Comparison of ENCODE assay signal across 1 cellular context in the genomic region with DNA sequence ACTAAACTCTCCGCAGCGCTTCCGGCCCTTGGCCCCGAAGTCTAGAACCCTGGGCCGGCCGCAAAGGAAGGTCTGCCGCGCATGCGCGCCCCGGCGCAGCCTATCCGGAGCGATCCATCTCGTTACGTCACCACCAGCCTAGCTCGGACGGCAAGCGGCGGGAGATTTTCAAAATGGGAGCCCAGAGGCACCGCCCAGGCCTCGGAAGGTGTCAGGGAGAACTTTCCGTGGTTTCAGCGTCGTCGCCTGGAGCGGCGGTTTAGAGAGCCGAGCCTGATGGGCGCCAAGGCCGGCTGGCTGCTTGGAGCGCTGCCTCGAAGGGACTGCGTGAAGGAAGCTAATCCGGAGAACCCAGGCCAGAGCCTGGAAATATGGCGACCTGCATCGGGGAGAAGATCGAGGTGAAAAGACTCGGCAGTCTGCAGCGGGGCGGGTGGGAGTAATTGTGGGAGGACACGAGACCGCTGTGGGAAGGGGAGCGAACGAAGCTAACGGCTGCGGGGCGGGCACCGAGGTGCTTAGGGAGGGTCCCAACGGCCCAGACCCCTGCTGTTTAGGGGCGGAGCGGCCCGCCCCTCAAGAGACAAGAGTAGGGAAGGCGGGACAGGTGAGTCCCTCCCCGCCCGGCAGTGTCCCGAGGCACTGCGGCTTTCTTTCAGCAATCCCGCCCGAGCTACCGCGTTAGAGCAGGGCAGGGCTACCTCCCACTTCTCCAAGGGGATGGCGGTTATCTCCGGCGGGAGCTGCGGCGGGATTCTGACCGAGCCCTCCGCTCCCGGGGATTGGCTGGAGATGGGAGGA.
TF ChIP-seq lines count a peak whose summit lies in the region.

Gene PLK4 (plus strand): TSS at position 130 of the 801 bp plus-strand sequence. CDS start 242 bp downstream, at position 372.

TF ChIP-seq in K562, 482 proteins besides CTCF, POLR2A, EP300 and RAD21 (continued from another document and continues in another):
- TF ChIP-seq ZBTB33 (CRISPR knock-in tag; IDR thresholded peaks at IDR 0.05): peak; percentile 12; the same call in 1 of the 2 replicates
- no peak for TF ChIP-seq ZFP91 (CRISPR knock-in tag; IDR thresholded peaks at IDR 0.05)
- no peak for TF ChIP-seq PRMT5 (CRISPR knock-in tag; IDR thresholded peaks at IDR 0.05)
- peak; percentile 88 for TF ChIP-seq ELF1 (tag; IDR thresholded peaks at IDR 0.05)
- TF ChIP-seq ZNF347 (CRISPR knock-in tag; IDR thresholded peaks at IDR 0.05; ENCODE audit: low read depth): no peak
- no peak for TF ChIP-seq ZNF140 (CRISPR knock-in tag; IDR thresholded peaks at IDR 0.05)
- TF ChIP-seq, protein P1, sequence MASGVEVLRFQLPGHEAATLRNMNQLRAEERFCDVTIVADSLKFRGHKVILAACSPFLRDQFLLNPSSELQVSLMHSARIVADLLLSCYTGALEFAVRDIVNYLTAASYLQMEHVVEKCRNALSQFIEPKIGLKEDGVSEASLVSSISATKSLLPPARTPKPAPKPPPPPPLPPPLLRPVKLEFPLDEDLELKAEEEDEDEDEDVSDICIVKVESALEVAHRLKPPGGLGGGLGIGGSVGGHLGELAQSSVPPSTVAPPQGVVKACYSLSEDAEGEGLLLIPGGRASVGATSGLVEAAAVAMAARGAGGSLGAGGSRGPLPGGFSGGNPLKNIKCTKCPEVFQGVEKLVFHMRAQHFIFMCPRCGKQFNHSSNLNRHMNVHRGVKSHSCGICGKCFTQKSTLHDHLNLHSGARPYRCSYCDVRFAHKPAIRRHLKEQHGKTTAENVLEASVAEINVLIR (CRISPR knock-in tag; IDR thresholded peaks at IDR 0.05): peak; percentile 83
- TF ChIP-seq KLF16 (IDR thresholded peaks at IDR 0.05): no peak
- no peak for TF ChIP-seq CBFB (CRISPR knock-in tag; IDR thresholded peaks at IDR 0.05)
- no peak for TF ChIP-seq ZNF146 (CRISPR knock-in tag; IDR thresholded peaks at IDR 0.05; ENCODE audit: unreplicated experiment)
- peak; percentile 74 for TF ChIP-seq HNRNPLL (IDR thresholded peaks at IDR 0.05; ENCODE audit: low read depth, low read length, poor library complexity, severe bottlenecking)
- TF ChIP-seq IFI16 (CRISPR knock-in tag; IDR thresholded peaks at IDR 0.05): no peak
- peak; percentile 14; the same call in 1 of the 2 replicates for TF ChIP-seq ZKSCAN1 (IDR thresholded peaks at IDR 0.05; ENCODE audit: low read depth, low read length)
- TF ChIP-seq, protein P2, sequence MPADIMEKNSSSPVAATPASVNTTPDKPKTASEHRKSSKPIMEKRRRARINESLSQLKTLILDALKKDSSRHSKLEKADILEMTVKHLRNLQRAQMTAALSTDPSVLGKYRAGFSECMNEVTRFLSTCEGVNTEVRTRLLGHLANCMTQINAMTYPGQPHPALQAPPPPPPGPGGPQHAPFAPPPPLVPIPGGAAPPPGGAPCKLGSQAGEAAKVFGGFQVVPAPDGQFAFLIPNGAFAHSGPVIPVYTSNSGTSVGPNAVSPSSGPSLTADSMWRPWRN (IDR thresholded peaks at IDR 0.05; ENCODE audit: low read depth): no peak; the same call in 1 of the 2 replicates
- no peak for TF ChIP-seq BACH1 (tag; IDR thresholded peaks at IDR 0.05)
- TF ChIP-seq, protein P3, sequence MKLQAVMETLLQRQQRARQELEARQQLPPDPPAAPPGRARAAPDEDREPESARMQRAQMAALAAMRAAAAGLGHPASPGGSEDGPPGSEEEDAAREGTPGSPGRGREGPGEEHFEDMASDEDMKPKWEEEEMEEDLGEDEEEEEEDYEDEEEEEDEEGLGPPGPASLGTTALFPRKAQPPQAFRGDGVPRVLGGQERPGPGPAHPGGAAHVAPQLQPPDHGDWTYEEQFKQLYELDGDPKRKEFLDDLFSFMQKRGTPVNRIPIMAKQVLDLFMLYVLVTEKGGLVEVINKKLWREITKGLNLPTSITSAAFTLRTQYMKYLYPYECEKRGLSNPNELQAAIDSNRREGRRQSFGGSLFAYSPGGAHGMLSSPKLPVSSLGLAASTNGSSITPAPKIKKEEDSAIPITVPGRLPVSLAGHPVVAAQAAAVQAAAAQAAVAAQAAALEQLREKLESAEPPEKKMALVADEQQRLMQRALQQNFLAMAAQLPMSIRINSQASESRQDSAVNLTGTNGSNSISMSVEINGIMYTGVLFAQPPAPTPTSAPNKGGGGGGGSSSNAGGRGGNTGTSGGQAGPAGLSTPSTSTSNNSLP (IDR thresholded peaks at IDR 0.05; ENCODE audit: borderline replicate concordance, low read depth, low read length): no peak
- TF ChIP-seq AFF4 (CRISPR knock-in tag; IDR thresholded peaks at IDR 0.05): peak; percentile 96
- peak; percentile 72; the same call in 1 of the 2 replicates for TF ChIP-seq GTF2F1 (IDR thresholded peaks at IDR 0.05; ENCODE audit: low read depth, low read length)
- no peak for TF ChIP-seq EWSR1 (IDR thresholded peaks at IDR 0.05; ENCODE audit: borderline replicate concordance, low read depth, partially characterized antibody)
- no peak for TF ChIP-seq SMARCE1 (IDR thresholded peaks at IDR 0.05)
- peak; percentile 62; the same call in 1 of the 2 replicates for TF ChIP-seq JUN (IDR thresholded peaks at IDR 0.05; ENCODE audit: borderline replicate concordance, low read depth, low read length)
- TF ChIP-seq JUN (CRISPR knock-in tag; IDR thresholded peaks at IDR 0.05; ENCODE audit: borderline replicate concordance): no peak
- TF ChIP-seq NEUROD1 (IDR thresholded peaks at IDR 0.05; ENCODE audit: borderline replicate concordance, low read depth, low read length, partially characterized antibody): no peak
- TF ChIP-seq CHCHD3 (CRISPR knock-in tag; IDR thresholded peaks at IDR 0.05): no peak
- TF ChIP-seq NCOR1 (IDR thresholded peaks at IDR 0.05): no peak
- peak; percentile 89 for TF ChIP-seq MEIS2 (IDR thresholded peaks at IDR 0.05; ENCODE audit: partially characterized antibody)
- TF ChIP-seq, protein P4, sequence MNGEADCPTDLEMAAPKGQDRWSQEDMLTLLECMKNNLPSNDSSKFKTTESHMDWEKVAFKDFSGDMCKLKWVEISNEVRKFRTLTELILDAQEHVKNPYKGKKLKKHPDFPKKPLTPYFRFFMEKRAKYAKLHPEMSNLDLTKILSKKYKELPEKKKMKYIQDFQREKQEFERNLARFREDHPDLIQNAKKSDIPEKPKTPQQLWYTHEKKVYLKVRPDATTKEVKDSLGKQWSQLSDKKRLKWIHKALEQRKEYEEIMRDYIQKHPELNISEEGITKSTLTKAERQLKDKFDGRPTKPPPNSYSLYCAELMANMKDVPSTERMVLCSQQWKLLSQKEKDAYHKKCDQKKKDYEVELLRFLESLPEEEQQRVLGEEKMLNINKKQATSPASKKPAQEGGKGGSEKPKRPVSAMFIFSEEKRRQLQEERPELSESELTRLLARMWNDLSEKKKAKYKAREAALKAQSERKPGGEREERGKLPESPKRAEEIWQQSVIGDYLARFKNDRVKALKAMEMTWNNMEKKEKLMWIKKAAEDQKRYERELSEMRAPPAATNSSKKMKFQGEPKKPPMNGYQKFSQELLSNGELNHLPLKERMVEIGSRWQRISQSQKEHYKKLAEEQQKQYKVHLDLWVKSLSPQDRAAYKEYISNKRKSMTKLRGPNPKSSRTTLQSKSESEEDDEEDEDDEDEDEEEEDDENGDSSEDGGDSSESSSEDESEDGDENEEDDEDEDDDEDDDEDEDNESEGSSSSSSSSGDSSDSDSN (IDR thresholded peaks at IDR 0.05; ENCODE audit: borderline replicate concordance in 1 of 2, low read depth in 2 of 2, low read length in 2 of 2): peak in 1 of 2 experiments; percentile 91; a peak in 2 of 4 replicates
- no peak for TF ChIP-seq TFE3 (CRISPR knock-in tag; IDR thresholded peaks at IDR 0.05)
- TF ChIP-seq MAFF (IDR thresholded peaks at IDR 0.05; ENCODE audit: low read length): no peak
- peak; percentile 66 for TF ChIP-seq RB1 (IDR thresholded peaks at IDR 0.05; ENCODE audit: low read depth)
- TF ChIP-seq NR2C2 (CRISPR knock-in tag; IDR thresholded peaks at IDR 0.05): no peak
- 0 out of 2 replicates have a peak, but pooled peaks have one; percentile 1 for TF ChIP-seq NR2C2 (tag; IDR thresholded peaks at IDR 0.05)
- no peak for TF ChIP-seq SAFB2 (IDR thresholded peaks at IDR 0.05; ENCODE audit: borderline replicate concordance, low read depth, low read length, severe bottlenecking)
- peak; percentile 95 for TF ChIP-seq ARID4B (CRISPR knock-in tag; IDR thresholded peaks at IDR 0.05)
